ENCODE assay signal across 8 cellular contexts in genomic region chr22:28977481-28977971, GRCh38.
DNase-seq lines count a peak whose midpoint lies in the region; ATAC-seq, FAIRE-seq and TF ChIP-seq lines count a peak whose summit lies in the region.
"Had no signal": no experiment of that assay in that cellular context is flagged by ENCODE, and none has a peak within 500 bp of the region (broad histone marks: within the 10 kb centered on the region; RNA-seq: fewer than 3 reads in every experiment).

No MANE protein-coding gene starts in this region.

- CTCF ChIA-PET in H1 (lab: Charles Lee; ENCODE audit: partially characterized antibody): interaction anchor here (0.9 to 2.8 kb wide), 2 partner anchors 18 to 63 kb away, joined by 4 to 7 read pairs; no protein-coding TSS in a partner anchor
- CTCF ChIA-PET in naive thymus-derived CD4-positive, alpha-beta T cell (lab: Charles Lee): no interaction called here
- CTCF ChIA-PET in GM10248 (lab: Yijun Ruan, JAX): no interaction called here

- no peak overlapping the region for H3K4me3 Mint-ChIP-seq in naive thymus-derived CD4-positive, alpha-beta T cell

- no peak overlapping the region for H2AK5ac ChIP-seq in H1 (ENCODE audit: low read depth, low read length)

- H3K9me3 Mint-ChIP-seq in naive thymus-derived CD4-positive, alpha-beta T cell: peaks cover 0 to 4% (median 0%) of the 10 kb centered on the region in 11 donors

- H3K4me3 ChIP-seq in MG63: peak overlapping the region; percentile 23
- H3K4me3 ChIP-seq in H1 (ENCODE audit: extremely low read depth in 1 of 4, insufficient read depth in 2 of 4, low read depth in 3 of 4, low read length in 4 of 4): no peak overlapping the region
- peak overlapping the region; percentile 2 to 24 (median 20) for H3K4me3 ChIP-seq in right lobe of liver
- H3K4me3 ChIP-seq in upper lobe of left lung: peak overlapping the region in 3 of 4 donors; percentile 3 to 22 (median 11)
- no peak overlapping the region for H3K4me3 ChIP-seq in naive thymus-derived CD4-positive, alpha-beta T cell (ENCODE audit: low read length)

- H3K14ac ChIP-seq in H1 (ENCODE audit: insufficient read length): no peak overlapping the region

- H2BK5ac ChIP-seq in H1 (ENCODE audit: low read depth, low read length): no peak overlapping the region

- no peak overlapping the region for H3K27ac Mint-ChIP-seq in naive thymus-derived CD4-positive, alpha-beta T cell

- 0 out of 2 replicates have a peak overlapping the region, but pooled peaks have one; percentile 5 for H2BK15ac ChIP-seq in H1 (ENCODE audit: low read length)

- POLR2A ChIA-PET in H1 (lab: Charles Lee; ENCODE audit: partially characterized antibody): interaction anchor here (1.0 to 1.2 kb wide), 2 partner anchors 8 to 22 kb away, joined by 3 to 5 read pairs; no protein-coding TSS in a partner anchor
- POLR2A ChIA-PET in naive thymus-derived CD4-positive, alpha-beta T cell (lab: Charles Lee): no interaction called here
- POLR2A ChIA-PET in GM10248 (lab: Yijun Ruan, JAX): no interaction called here

- no peak overlapping the region for H3K18ac ChIP-seq in H1 (ENCODE audit: extremely low read depth, low read length)

- H3K9me3 ChIP-seq in MG63 (no peaks in the 10 kb centered on the region), H1 (ENCODE audit: insufficient read depth in 2 of 2, low read depth in 1 of 2, low read length in 1 of 2) (no peaks in the 10 kb centered on the region), right lobe of liver (no peaks in the 10 kb centered on the region), upper lobe of left lung (no peaks in the 10 kb centered on the region)
- no peaks in the 10 kb centered on the region for H3K9me3 ChIP-seq in naive thymus-derived CD4-positive, alpha-beta T cell (ENCODE audit: control insufficient read depth in 2 of 3, low read length in 3 of 3)

- TF ChIP-seq CTCF in H1 (IDR thresholded peaks at IDR 0.05; ENCODE audit: control extremely low read depth in 1 of 3, insufficient read depth in 1 of 3, low read depth in 1 of 3, low read length in 3 of 3) (no peak), right lobe of liver (IDR thresholded peaks at IDR 0.05) (peak in 3 of 4 donors; percentile 11 to 36 (median 21)), upper lobe of left lung (IDR thresholded peaks at IDR 0.05) (no peak), GM10248 (IDR thresholded peaks at IDR 0.05; ENCODE audit: control extremely low read depth, extremely low read depth, low read depth, missing control alignments) (no peak)

- H4K91ac ChIP-seq in H1 (replicated peaks; ENCODE audit: insufficient read length, low read length): no peak overlapping the region

- H2AFZ ChIP-seq in H1 (ENCODE audit: low read length): no peak overlapping the region

- no peak overlapping the region for H2BK120ac ChIP-seq in H1 (replicated peaks; ENCODE audit: low read depth, low read length)

- no peak overlapping the region for H3K56ac ChIP-seq in H1 (replicated peaks; ENCODE audit: insufficient read length, low read depth, low read length)

- no peak overlapping the region for H3K4me2 ChIP-seq in H1 (ENCODE audit: insufficient read depth in 1 of 2, low read depth in 2 of 2, low read length in 2 of 2)

- H3K36me3 ChIP-seq in MG63: no peaks in the 10 kb centered on the region
- H3K36me3 ChIP-seq in H1 (ENCODE audit: control insufficient read depth in 2 of 4, insufficient read depth in 4 of 4, low read length in 3 of 4): no peaks in the 10 kb centered on the region
- no peaks in the 10 kb centered on the region for H3K36me3 ChIP-seq in right lobe of liver
- no peaks in the 10 kb centered on the region for H3K36me3 ChIP-seq in upper lobe of left lung
- no peaks in the 10 kb centered on the region for H3K36me3 ChIP-seq in naive thymus-derived CD4-positive, alpha-beta T cell (ENCODE audit: control insufficient read depth in 2 of 3, insufficient read depth in 3 of 3, low read length in 3 of 3)

- no peak overlapping the region for H4K8ac ChIP-seq in H1 (ENCODE audit: extremely low read depth, insufficient read depth, low read length)

- H3K4ac ChIP-seq in H1 (replicated peaks; ENCODE audit: insufficient read length, low read depth, low read length): no peak overlapping the region

- peaks cover 5 to 73% of the 10 kb centered on the region in 2 experiments for H3K79me2 ChIP-seq in H1 (ENCODE audit: control insufficient read depth in 1 of 2, insufficient read depth in 2 of 2, low read length in 2 of 2)

- peaks cover 0 to 2% of the 10 kb centered on the region in 2 experiments for H4K20me1 ChIP-seq in H1 (replicated peaks in 1 of 2; ENCODE audit: control insufficient read depth in 1 of 2, insufficient read depth in 2 of 2, low read length in 2 of 2)

- no peak overlapping the region for H2BK12ac ChIP-seq in H1 (ENCODE audit: low read depth, low read length)

- H3K36me3 Mint-ChIP-seq in naive thymus-derived CD4-positive, alpha-beta T cell: peaks cover 0 to 5% (median 0%) of the 10 kb centered on the region in 5 donors

- H2BK20ac ChIP-seq in H1 (ENCODE audit: low read length): no peak overlapping the region

- DNase-seq in MG63 (no peak), H1 (ENCODE audit: low read depth in 1 of 2, low spot score in 2 of 2) (no peak), right lobe of liver (no peak), upper lobe of left lung (no peak), GM10248 (ENCODE audit: extremely low spot score) (no peak), amygdala (lab: John Stamatoyannopoulos, UW) (no peak)
- no peak for DNase-seq in naive thymus-derived CD4-positive, alpha-beta T cell
- DNase-seq: activated CD8-positive, alpha-beta memory T cell treated with anti-CD3 and anti-CD28 coated beads, Interleukin-2, amount 50 U/mL, for 48 hours had no signal

- H3K27ac ChIP-seq in H1 (ENCODE audit: low read depth, low read length) (no peak overlapping the region), right lobe of liver (peak overlapping the region; percentile 44 to 57 (median 49)), upper lobe of left lung (peak overlapping the region in 3 of 4 donors; percentile 11 to 72 (median 61))
- H3K27ac ChIP-seq in naive thymus-derived CD4-positive, alpha-beta T cell (ENCODE audit: low read depth, low read length): no peak overlapping the region

- no peak overlapping the region for H3K23ac ChIP-seq in H1 (ENCODE audit: insufficient read length)

- 82% methylated on average over 5 of the region's 5 CpGs; no CpG with 5 or more reads in 1 of the 2 experiments for WGBS in H1 (ENCODE audit: extremely low coverage in 1 of 2, insufficient coverage in 1 of 2, insufficient read length in 1 of 2, insufficient replicate concordance in 2 of 2, low coverage in 1 of 2, low lambda C conversion rate in 2 of 2, missing lambda C conversion rate in 1 of 2), 2 experiments
- WGBS in right lobe of liver (ENCODE audit: insufficient coverage, low coverage, low lambda C conversion rate, missing lambda C conversion rate): 12% methylated on average over 5 of the region's 5 CpGs
- WGBS in upper lobe of left lung, 2 donors: 27 to 38% methylated on average over 5 of the region's 5 CpGs

- H3K4me1 Mint-ChIP-seq in naive thymus-derived CD4-positive, alpha-beta T cell: peaks cover 0 to 2% (median 0%) of the 10 kb centered on the region in 7 donors

- H3K79me1 ChIP-seq in H1 (ENCODE audit: low read depth, low read length): peaks cover 9% of the 10 kb centered on the region; the same call in 1 of the 2 replicates

- no peaks in the 10 kb centered on the region for H3K27me3 ChIP-seq in MG63
- H3K27me3 ChIP-seq in H1 (replicated peaks in 1 of 4; ENCODE audit: control insufficient read depth in 3 of 4, extremely low read depth in 1 of 4, insufficient read depth in 3 of 4, low read length in 3 of 4): no peaks in the 10 kb centered on the region
- H3K27me3 ChIP-seq in right lobe of liver: no peaks in the 10 kb centered on the region
- H3K27me3 ChIP-seq in upper lobe of left lung: no peaks in the 10 kb centered on the region
- H3K27me3 ChIP-seq in naive thymus-derived CD4-positive, alpha-beta T cell (ENCODE audit: control insufficient read depth in 2 of 2, insufficient read depth in 2 of 2, low read length in 2 of 2): no peaks in the 10 kb centered on the region

- H3K23me2 ChIP-seq in H1 (ENCODE audit: low read depth, low read length): no peaks in the 10 kb centered on the region

- peaks cover 36 to 62% (median 39%) of the 10 kb centered on the region in 5 donors for H3K27me3 Mint-ChIP-seq in naive thymus-derived CD4-positive, alpha-beta T cell

- H4K5ac ChIP-seq in H1 (ENCODE audit: insufficient read length, low read depth, low read length): no peak overlapping the region

- ATAC-seq in right lobe of liver: peak; percentile 51 to 66 (median 54)
- ATAC-seq in upper lobe of left lung (ENCODE audit: low FRiP score in 2 of 2): peak in 1 of 2 donors; percentile 62
- no peak for ATAC-seq in naive thymus-derived CD4-positive, alpha-beta T cell

- no peak for TF ChIP-seq POLR2A in H1 (IDR thresholded peaks at IDR 0.05; ENCODE audit: control extremely low read depth in 1 of 2, low read depth in 2 of 2, low read length in 2 of 2)
- TF ChIP-seq POLR2A in right lobe of liver (IDR thresholded peaks at IDR 0.05): no peak
- TF ChIP-seq POLR2A in upper lobe of left lung (IDR thresholded peaks at IDR 0.05): no peak

- no peak for TF ChIP-seq RAD21 in H1 (IDR thresholded peaks at IDR 0.05 in 1 of 2, conservative IDR thresholded peaks at IDR 0.05 in 1 of 2; ENCODE audit: low read depth in 2 of 2, low read length in 2 of 2)

- TF ChIP-seq EP300 in H1 (IDR thresholded peaks at IDR 0.05; ENCODE audit: borderline replicate concordance in 1 of 2, low read depth in 2 of 2, low read length in 2 of 2) (no peak), upper lobe of left lung (IDR thresholded peaks at IDR 0.05) (no peak)

- no peak for FAIRE-seq in H1 (lab: Jason Lieb, UNC)

- H3K4me1 ChIP-seq in H1 (replicated peaks in 1 of 4; ENCODE audit: control insufficient read depth in 3 of 4, insufficient read depth in 4 of 4, low read length in 3 of 4) (peaks cover 0 to 6% (median under 1%) of the 10 kb centered on the region in 4 experiments; a peak in 4 of 7 replicates), right lobe of liver (peaks cover 0 to 54% (median 19%) of the 10 kb centered on the region in 4 donors), upper lobe of left lung (peaks cover 7 to 23% (median 16%) of the 10 kb centered on the region in 4 donors)
- H3K4me1 ChIP-seq in naive thymus-derived CD4-positive, alpha-beta T cell (ENCODE audit: control insufficient read depth in 2 of 2, insufficient read depth in 2 of 2, low read length in 2 of 2): no peaks in the 10 kb centered on the region

- no peak overlapping the region for H3K9ac ChIP-seq in H1 (replicated peaks in 1 of 4; ENCODE audit: extremely low read depth in 1 of 4, low read depth in 3 of 4, low read length in 3 of 4)

- intact Hi-C loops in right lobe of liver (cut with DNase I): no loop called here
- intact Hi-C loops in naive thymus-derived CD4-positive, alpha-beta T cell (cut with micrococcal nuclease): no loop called here

TF ChIP-seq in H1, 55 proteins besides CTCF, POLR2A, EP300 and RAD21:
- TF ChIP-seq TAF7 (optimal IDR thresholded peaks at IDR 0.05; ENCODE audit: borderline replicate concordance, low read depth, low read length) (no peak), MAFK (IDR thresholded peaks at IDR 0.05; ENCODE audit: low read depth, low read length) (no peak), GTF2F1 (IDR thresholded peaks at IDR 0.05; ENCODE audit: borderline replicate concordance, low read depth, low read length) (no peak), SIRT6 (IDR thresholded peaks at IDR 0.05; ENCODE audit: low read length) (no peak), SUZ12 (IDR thresholded peaks at IDR 0.05; ENCODE audit: low read length) (no peak)

Comparison
In these comparisons a context has a peak if more than half of its experiments do, and no peak if none do; other contexts are left out.
1. H3K4me3 ChIP-seq: peak in MG63 (single experiment), right lobe of liver (3 of 3) and upper lobe of left lung (3 of 4); none in H1 (0 of 4) and naive thymus-derived CD4-positive, alpha-beta T cell (single experiment).
2. H3K27ac ChIP-seq: peak in right lobe of liver (3 of 3) and upper lobe of left lung (3 of 4); none in H1 (single experiment) and naive thymus-derived CD4-positive, alpha-beta T cell (single experiment).
3. CTCF ChIP-seq: peak in right lobe of liver (3 of 4); none in H1 (0 of 3), upper lobe of left lung (0 of 6) and GM10248 (single experiment).